ENCODE assay signal across 1 cellular context in genomic region chr10:94496646-94497045, GRCh38.
TF ChIP-seq lines count a peak whose summit lies in the region.

No MANE protein-coding gene starts in this region.

TF ChIP-seq in HepG2, 621 proteins besides CTCF, POLR2A, EP300 and RAD21 (continued from another document and continues in another):
- TF ChIP-seq PHF21A (CRISPR knock-in tag; IDR thresholded peaks at IDR 0.05) = no peak
- TF ChIP-seq PITX1 (CRISPR knock-in tag; IDR thresholded peaks at IDR 0.05) = no peak
- no peak for TF ChIP-seq TCF7 (IDR thresholded peaks at IDR 0.05; ENCODE audit: low read depth)
- TF ChIP-seq NR2F6 (IDR thresholded peaks at IDR 0.05) = no peak
- TF ChIP-seq NR2F6 (CRISPR knock-in tag; IDR thresholded peaks at IDR 0.05) = no peak
- peak; percentile 75 for TF ChIP-seq HNRNPK (IDR thresholded peaks at IDR 0.05; ENCODE audit: low read depth, low read length, poor library complexity, severe bottlenecking)
- TF ChIP-seq, protein P1, sequence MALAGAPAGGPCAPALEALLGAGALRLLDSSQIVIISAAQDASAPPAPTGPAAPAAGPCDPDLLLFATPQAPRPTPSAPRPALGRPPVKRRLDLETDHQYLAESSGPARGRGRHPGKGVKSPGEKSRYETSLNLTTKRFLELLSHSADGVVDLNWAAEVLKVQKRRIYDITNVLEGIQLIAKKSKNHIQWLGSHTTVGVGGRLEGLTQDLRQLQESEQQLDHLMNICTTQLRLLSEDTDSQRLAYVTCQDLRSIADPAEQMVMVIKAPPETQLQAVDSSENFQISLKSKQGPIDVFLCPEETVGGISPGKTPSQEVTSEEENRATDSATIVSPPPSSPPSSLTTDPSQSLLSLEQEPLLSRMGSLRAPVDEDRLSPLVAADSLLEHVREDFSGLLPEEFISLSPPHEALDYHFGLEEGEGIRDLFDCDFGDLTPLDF (CRISPR knock-in tag; IDR thresholded peaks at IDR 0.05) = no peak
- no peak for TF ChIP-seq RFXANK (CRISPR knock-in tag; IDR thresholded peaks at IDR 0.05)
- TF ChIP-seq BHLHE40 (IDR thresholded peaks at IDR 0.05; ENCODE audit: low read length) = no peak
- TF ChIP-seq ZNF607 (CRISPR knock-in tag; IDR thresholded peaks at IDR 0.05; ENCODE audit: borderline replicate concordance) = no peak
- no peak for TF ChIP-seq MIER3 (CRISPR knock-in tag; IDR thresholded peaks at IDR 0.05; ENCODE audit: borderline replicate concordance)
- TF ChIP-seq SMARCC2 (IDR thresholded peaks at IDR 0.05) = no peak
- no peak for TF ChIP-seq SALL2 (CRISPR knock-in tag; IDR thresholded peaks at IDR 0.05)
- TF ChIP-seq MED13 (CRISPR knock-in tag; IDR thresholded peaks at IDR 0.05) = no peak
- peak; percentile 52 for TF ChIP-seq ARID5B (CRISPR knock-in tag; IDR thresholded peaks at IDR 0.05)
- TF ChIP-seq, protein P2, sequence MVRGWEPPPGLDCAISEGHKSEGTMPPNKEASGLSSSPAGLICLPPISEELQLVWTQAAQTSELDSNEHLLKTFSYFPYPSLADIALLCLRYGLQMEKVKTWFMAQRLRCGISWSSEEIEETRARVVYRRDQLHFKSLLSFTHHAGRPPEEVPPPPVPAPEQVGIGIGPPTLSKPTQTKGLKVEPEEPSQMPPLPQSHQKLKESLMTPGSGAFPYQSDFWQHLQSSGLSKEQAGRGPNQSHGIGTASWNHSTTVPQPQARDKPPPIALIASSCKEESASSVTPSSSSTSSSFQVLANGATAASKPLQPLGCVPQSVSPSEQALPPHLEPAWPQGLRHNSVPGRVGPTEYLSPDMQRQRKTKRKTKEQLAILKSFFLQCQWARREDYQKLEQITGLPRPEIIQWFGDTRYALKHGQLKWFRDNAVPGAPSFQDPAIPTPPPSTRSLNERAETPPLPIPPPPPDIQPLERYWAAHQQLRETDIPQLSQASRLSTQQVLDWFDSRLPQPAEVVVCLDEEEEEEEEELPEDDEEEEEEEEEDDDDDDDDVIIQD (CRISPR knock-in tag; IDR thresholded peaks at IDR 0.05; ENCODE audit: low read depth) = 0 out of 2 replicates have a peak, but pooled peaks have one; percentile 26
- no peak for TF ChIP-seq ZNF234 (CRISPR knock-in tag; conservative IDR thresholded peaks at IDR 0.05)
- TF ChIP-seq ZNF510 (CRISPR knock-in tag; IDR thresholded peaks at IDR 0.05; ENCODE audit: low read depth) = no peak
- no peak for TF ChIP-seq ZNF713 (CRISPR knock-in tag; IDR thresholded peaks at IDR 0.05)
- TF ChIP-seq GATA4 (IDR thresholded peaks at IDR 0.05; ENCODE audit: borderline replicate concordance, low read depth) = no peak
- TF ChIP-seq SMAD9 (CRISPR knock-in tag; IDR thresholded peaks at IDR 0.05) = no peak
- no peak for TF ChIP-seq HCFC1 (IDR thresholded peaks at IDR 0.05; ENCODE audit: low read depth, low read length)
- no peak for TF ChIP-seq KLF9 (CRISPR knock-in tag; IDR thresholded peaks at IDR 0.05; ENCODE audit: low read depth)
- no peak for TF ChIP-seq ZNF781 (CRISPR knock-in tag; IDR thresholded peaks at IDR 0.05; ENCODE audit: borderline replicate concordance, not compliant biosample characterization)
- no peak for TF ChIP-seq JUND (CRISPR knock-in tag; IDR thresholded peaks at IDR 0.05)
- TF ChIP-seq, protein P3, sequence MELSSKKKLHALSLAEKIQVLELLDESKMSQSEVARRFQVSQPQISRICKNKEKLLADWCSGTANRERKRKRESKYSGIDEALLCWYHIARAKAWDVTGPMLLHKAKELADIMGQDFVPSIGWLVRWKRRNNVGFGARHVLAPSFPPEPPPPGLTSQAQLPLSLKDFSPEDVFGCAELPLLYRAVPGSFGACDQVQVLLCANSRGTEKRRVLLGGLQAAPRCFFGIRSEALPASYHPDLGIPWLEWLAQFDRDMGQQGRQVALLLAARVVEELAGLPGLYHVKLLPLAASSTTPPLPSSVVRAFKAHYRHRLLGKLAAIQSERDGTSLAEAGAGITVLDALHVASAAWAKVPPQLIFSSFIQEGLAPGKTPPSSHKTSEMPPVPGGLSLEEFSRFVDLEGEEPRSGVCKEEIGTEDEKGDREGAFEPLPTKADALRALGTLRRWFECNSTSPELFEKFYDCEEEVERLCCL (CRISPR knock-in tag; IDR thresholded peaks at IDR 0.05; ENCODE audit: borderline replicate concordance) = no peak
- peak; percentile 19; the same call in 1 of the 2 replicates for TF ChIP-seq RARA (CRISPR knock-in tag; IDR thresholded peaks at IDR 0.05)
- TF ChIP-seq, protein P4, sequence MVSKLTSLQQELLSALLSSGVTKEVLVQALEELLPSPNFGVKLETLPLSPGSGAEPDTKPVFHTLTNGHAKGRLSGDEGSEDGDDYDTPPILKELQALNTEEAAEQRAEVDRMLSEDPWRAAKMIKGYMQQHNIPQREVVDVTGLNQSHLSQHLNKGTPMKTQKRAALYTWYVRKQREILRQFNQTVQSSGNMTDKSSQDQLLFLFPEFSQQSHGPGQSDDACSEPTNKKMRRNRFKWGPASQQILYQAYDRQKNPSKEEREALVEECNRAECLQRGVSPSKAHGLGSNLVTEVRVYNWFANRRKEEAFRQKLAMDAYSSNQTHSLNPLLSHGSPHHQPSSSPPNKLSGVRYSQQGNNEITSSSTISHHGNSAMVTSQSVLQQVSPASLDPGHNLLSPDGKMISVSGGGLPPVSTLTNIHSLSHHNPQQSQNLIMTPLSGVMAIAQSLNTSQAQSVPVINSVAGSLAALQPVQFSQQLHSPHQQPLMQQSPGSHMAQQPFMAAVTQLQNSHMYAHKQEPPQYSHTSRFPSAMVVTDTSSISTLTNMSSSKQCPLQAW (CRISPR knock-in tag; IDR thresholded peaks at IDR 0.05) = no peak
- TF ChIP-seq RERE (CRISPR knock-in tag; IDR thresholded peaks at IDR 0.05; ENCODE audit: low read depth) = no peak
- TF ChIP-seq ATF7 (IDR thresholded peaks at IDR 0.05) = no peak
- TF ChIP-seq ATF7 (CRISPR knock-in tag; IDR thresholded peaks at IDR 0.05) = no peak
- no peak for TF ChIP-seq NR0B2 (CRISPR knock-in tag; IDR thresholded peaks at IDR 0.05)
- TF ChIP-seq SKIL (CRISPR knock-in tag; IDR thresholded peaks at IDR 0.05; ENCODE audit: borderline replicate concordance) = no peak
- TF ChIP-seq PLSCR1 (CRISPR knock-in tag; IDR thresholded peaks at IDR 0.05; ENCODE audit: borderline replicate concordance) = no peak
- no peak for TF ChIP-seq SOX13 (IDR thresholded peaks at IDR 0.05)
- peak in 1 of 2 experiments; percentile 24; a peak in 1 of 4 replicates for TF ChIP-seq SOX13 (CRISPR knock-in tag; conservative IDR thresholded peaks at IDR 0.05 in 1 of 2, IDR thresholded peaks at IDR 0.05 in 1 of 2)
- no peak for TF ChIP-seq AGO2 (optimal IDR thresholded peaks at IDR 0.05; ENCODE audit: low read depth, low read length)
- TF ChIP-seq SAP130 (CRISPR knock-in tag; IDR thresholded peaks at IDR 0.05; ENCODE audit: low read depth) = peak; percentile 42; the same call in 1 of the 2 replicates
- TF ChIP-seq ZNF766 (CRISPR knock-in tag; IDR thresholded peaks at IDR 0.05; ENCODE audit: borderline replicate concordance) = no peak
- TF ChIP-seq MAFF (IDR thresholded peaks at IDR 0.05; ENCODE audit: low read depth, low read length) = no peak
- peak; percentile 58 for TF ChIP-seq HNF4A (CRISPR knock-in tag; IDR thresholded peaks at IDR 0.05)
- no peak for TF ChIP-seq FOXO4 (CRISPR knock-in tag; conservative IDR thresholded peaks at IDR 0.05)
- TF ChIP-seq ZNF543 (CRISPR knock-in tag; IDR thresholded peaks at IDR 0.05) = no peak
- TF ChIP-seq DNMT1 (CRISPR knock-in tag; IDR thresholded peaks at IDR 0.05) = no peak
- no peak for TF ChIP-seq NBN (conservative IDR thresholded peaks at IDR 0.05)
- TF ChIP-seq ZNF30 (CRISPR knock-in tag; IDR thresholded peaks at IDR 0.05) = no peak
